Comparison of ENCODE assay signal across 1 cellular context in genomic region chr17:38701504-38702165, GRCh38.
TF ChIP-seq lines count a peak whose summit lies in the region.

No MANE protein-coding gene starts in this region.

TF ChIP-seq in HepG2, 621 proteins besides CTCF, POLR2A, EP300 and RAD21 (continued from another document and continues in another):
- TF ChIP-seq GMEB2 (CRISPR knock-in tag; IDR thresholded peaks at IDR 0.05; ENCODE audit: low read depth) (0 out of 2 replicates have a peak, but pooled peaks have one; percentile 45), ZNF276 (CRISPR knock-in tag; IDR thresholded peaks at IDR 0.05; ENCODE audit: low read depth) (no peak), ZNF720 (CRISPR knock-in tag; IDR thresholded peaks at IDR 0.05) (no peak), CBX2 (IDR thresholded peaks at IDR 0.05; ENCODE audit: low read depth, low read length) (no peak), CBX2 (CRISPR knock-in tag; IDR thresholded peaks at IDR 0.05; ENCODE audit: low read depth) (no peak), KDM5B (CRISPR knock-in tag; IDR thresholded peaks at IDR 0.05; ENCODE audit: borderline replicate concordance) (no peak), NBN (conservative IDR thresholded peaks at IDR 0.05) (no peak), MEF2D (CRISPR knock-in tag; IDR thresholded peaks at IDR 0.05) (peak; percentile 56; the same call in 1 of the 2 replicates), EHMT2 (IDR thresholded peaks at IDR 0.05; ENCODE audit: borderline replicate concordance, low read depth, low read length) (no peak), CEBPG (CRISPR knock-in tag; IDR thresholded peaks at IDR 0.05) (0 out of 2 replicates have a peak, but pooled peaks have one; percentile 9), ZNF275 (CRISPR knock-in tag; IDR thresholded peaks at IDR 0.05; ENCODE audit: borderline replicate concordance) (no peak), ARID4A (CRISPR knock-in tag; IDR thresholded peaks at IDR 0.05; ENCODE audit: borderline replicate concordance) (peak; percentile 6; the same call in 1 of the 2 replicates), ZNF383 (CRISPR knock-in tag; IDR thresholded peaks at IDR 0.05; ENCODE audit: borderline replicate concordance) (no peak), ZNF737 (CRISPR knock-in tag; IDR thresholded peaks at IDR 0.05; ENCODE audit: borderline replicate concordance) (no peak), ZBTB25 (CRISPR knock-in tag; IDR thresholded peaks at IDR 0.05) (no peak; the same call in 1 of the 2 replicates), CBX5 (CRISPR knock-in tag; IDR thresholded peaks at IDR 0.05; ENCODE audit: borderline replicate concordance) (no peak), ZNF160 (CRISPR knock-in tag; IDR thresholded peaks at IDR 0.05) (no peak), MXD4 (CRISPR knock-in tag; IDR thresholded peaks at IDR 0.05) (no peak), ZSCAN21 (CRISPR knock-in tag; IDR thresholded peaks at IDR 0.05; ENCODE audit: borderline replicate concordance) (no peak), ZUFSP (CRISPR knock-in tag; IDR thresholded peaks at IDR 0.05; ENCODE audit: borderline replicate concordance) (0 out of 2 replicates have a peak, but pooled peaks have one; percentile 26), PHF8 (CRISPR knock-in tag; IDR thresholded peaks at IDR 0.05) (0 out of 2 replicates have a peak, but pooled peaks have one; percentile 11), THAP8 (CRISPR knock-in tag; IDR thresholded peaks at IDR 0.05; ENCODE audit: borderline replicate concordance) (no peak), KAT8 (CRISPR knock-in tag; IDR thresholded peaks at IDR 0.05) (no peak), GPN1 (CRISPR knock-in tag; IDR thresholded peaks at IDR 0.05; ENCODE audit: borderline replicate concordance) (no peak), PREB (CRISPR knock-in tag; IDR thresholded peaks at IDR 0.05) (no peak), ZSCAN5A (CRISPR knock-in tag; IDR thresholded peaks at IDR 0.05; ENCODE audit: borderline replicate concordance) (no peak), ZBTB7B (CRISPR knock-in tag; IDR thresholded peaks at IDR 0.05) (peak; percentile 38; the same call in 1 of the 2 replicates), GLI4 (CRISPR knock-in tag; IDR thresholded peaks at IDR 0.05; ENCODE audit: borderline replicate concordance) (no peak), ZNF333 (CRISPR knock-in tag; IDR thresholded peaks at IDR 0.05; ENCODE audit: borderline replicate concordance) (no peak), ARID5B (CRISPR knock-in tag; IDR thresholded peaks at IDR 0.05) (no peak), NFE2 (CRISPR knock-in tag; IDR thresholded peaks at IDR 0.05) (no peak), AKAP8 (CRISPR knock-in tag; IDR thresholded peaks at IDR 0.05) (no peak), ZNF263 (CRISPR knock-in tag; IDR thresholded peaks at IDR 0.05) (no peak), BCL3 (CRISPR knock-in tag; IDR thresholded peaks at IDR 0.05) (no peak), WIZ (CRISPR knock-in tag; IDR thresholded peaks at IDR 0.05) (peak; percentile 78; the same call in 1 of the 2 replicates), NR2F2 (IDR thresholded peaks at IDR 0.05; ENCODE audit: borderline replicate concordance, low read depth) (no peak), AGO2 (optimal IDR thresholded peaks at IDR 0.05; ENCODE audit: low read depth, low read length) (peak; percentile 88), TRIM24 (CRISPR knock-in tag; IDR thresholded peaks at IDR 0.05) (no peak), TP53 (CRISPR knock-in tag; conservative IDR thresholded peaks at IDR 0.05) (no peak), KDM6A (CRISPR knock-in tag; IDR thresholded peaks at IDR 0.05; ENCODE audit: low read depth) (no peak), HDAC6 (IDR thresholded peaks at IDR 0.05; ENCODE audit: low read depth, low read length) (no peak), SYNCRIP (IDR thresholded peaks at IDR 0.05; ENCODE audit: insufficient read depth, low read depth, low read length) (no peak)
